Comparison of ENCODE assay signal across 1 cellular context in the genomic region with DNA sequence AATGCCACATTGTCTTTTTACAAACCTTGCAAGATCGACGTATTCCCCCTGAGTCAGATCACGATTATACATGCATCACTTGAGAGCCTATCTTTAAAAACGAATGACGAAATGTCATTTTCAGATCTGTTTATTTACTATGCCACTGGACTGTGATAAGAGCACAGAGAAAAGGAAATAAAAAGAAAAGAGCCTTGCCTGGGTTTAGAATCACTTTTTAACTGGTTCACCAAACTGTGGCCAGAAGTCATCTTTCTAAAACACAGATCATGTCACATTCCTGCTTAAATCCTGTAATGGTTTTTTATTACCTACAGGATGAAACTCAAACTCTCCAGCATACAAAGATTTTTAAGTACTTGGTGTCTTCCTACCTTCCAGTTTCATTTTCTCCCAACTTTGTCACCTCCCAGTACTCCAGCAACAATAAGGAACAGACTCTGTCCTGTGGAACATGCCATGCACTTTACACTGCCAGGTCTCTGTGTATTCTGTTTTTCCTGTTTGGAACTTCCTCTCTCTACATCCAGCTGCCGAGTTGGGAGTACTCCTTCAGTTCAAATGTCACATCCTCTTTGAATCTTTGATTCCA.
TF ChIP-seq lines count a peak whose summit lies in the region.

No MANE protein-coding gene starts in this region.

TF ChIP-seq in SK-N-SH, 30 proteins besides CTCF, POLR2A, EP300 and RAD21 (continued from another document):
- TF ChIP-seq, protein P1, sequence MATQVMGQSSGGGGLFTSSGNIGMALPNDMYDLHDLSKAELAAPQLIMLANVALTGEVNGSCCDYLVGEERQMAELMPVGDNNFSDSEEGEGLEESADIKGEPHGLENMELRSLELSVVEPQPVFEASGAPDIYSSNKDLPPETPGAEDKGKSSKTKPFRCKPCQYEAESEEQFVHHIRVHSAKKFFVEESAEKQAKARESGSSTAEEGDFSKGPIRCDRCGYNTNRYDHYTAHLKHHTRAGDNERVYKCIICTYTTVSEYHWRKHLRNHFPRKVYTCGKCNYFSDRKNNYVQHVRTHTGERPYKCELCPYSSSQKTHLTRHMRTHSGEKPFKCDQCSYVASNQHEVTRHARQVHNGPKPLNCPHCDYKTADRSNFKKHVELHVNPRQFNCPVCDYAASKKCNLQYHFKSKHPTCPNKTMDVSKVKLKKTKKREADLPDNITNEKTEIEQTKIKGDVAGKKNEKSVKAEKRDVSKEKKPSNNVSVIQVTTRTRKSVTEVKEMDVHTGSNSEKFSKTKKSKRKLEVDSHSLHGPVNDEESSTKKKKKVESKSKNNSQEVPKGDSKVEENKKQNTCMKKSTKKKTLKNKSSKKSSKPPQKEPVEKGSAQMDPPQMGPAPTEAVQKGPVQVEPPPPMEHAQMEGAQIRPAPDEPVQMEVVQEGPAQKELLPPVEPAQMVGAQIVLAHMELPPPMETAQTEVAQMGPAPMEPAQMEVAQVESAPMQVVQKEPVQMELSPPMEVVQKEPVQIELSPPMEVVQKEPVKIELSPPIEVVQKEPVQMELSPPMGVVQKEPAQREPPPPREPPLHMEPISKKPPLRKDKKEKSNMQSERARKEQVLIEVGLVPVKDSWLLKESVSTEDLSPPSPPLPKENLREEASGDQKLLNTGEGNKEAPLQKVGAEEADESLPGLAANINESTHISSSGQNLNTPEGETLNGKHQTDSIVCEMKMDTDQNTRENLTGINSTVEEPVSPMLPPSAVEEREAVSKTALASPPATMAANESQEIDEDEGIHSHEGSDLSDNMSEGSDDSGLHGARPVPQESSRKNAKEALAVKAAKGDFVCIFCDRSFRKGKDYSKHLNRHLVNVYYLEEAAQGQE (IDR thresholded peaks at IDR 0.05; ENCODE audit: low read depth, low read length): no peak
- TF ChIP-seq GATA2 (CRISPR knock-in tag; IDR thresholded peaks at IDR 0.05): no peak
- TF ChIP-seq GABPA (IDR thresholded peaks at IDR 0.05; ENCODE audit: low read depth): no peak
- no peak for TF ChIP-seq MEF2A (IDR thresholded peaks at IDR 0.05; ENCODE audit: borderline replicate concordance, low read depth)
